ENCODE assay signal across 14 cellular contexts in genomic region chr22:50009765-50010675, GRCh38. TPM values are rescaled to one million over a fixed set of nuclear protein-coding genes. Genes with fewer than 3 reads are reported as not detected.
DNase-seq lines count a peak whose midpoint lies in the region; ATAC-seq, FAIRE-seq and TF ChIP-seq lines count a peak whose summit lies in the region.
"Had no signal": no experiment of that assay in that cellular context is flagged by ENCODE, and none has a peak within 500 bp of the region (broad histone marks: within the 10 kb centered on the region; RNA-seq: fewer than 3 reads in every experiment).

No MANE protein-coding gene starts in this region.

- H3K27me3 Mint-ChIP-seq in IgD-negative memory B cell: peaks cover 15% of the 10 kb centered on the region
- H3K27me3 Mint-ChIP-seq in type B pancreatic cell: peaks cover 45% of the 10 kb centered on the region

- H3K9ac ChIP-seq in kidney (ENCODE audit: low read length in 2 of 2): no peak overlapping the region

- H3K9me3 Mint-ChIP-seq in IgD-negative memory B cell (peaks cover 0 to 2% (median 0%) of the 10 kb centered on the region in 3 donors), type B pancreatic cell (no peaks in the 10 kb centered on the region)
- H3K9me3 Mint-ChIP-seq: neural crest cell had no signal

- intact Hi-C loops in kidney (cut with DNase I): no loop called here

- H3K4me3 ChIP-seq in kidney (ENCODE audit: low read length in 2 of 2): no peak overlapping the region

- no peaks in the 10 kb centered on the region for H3K4me1 ChIP-seq in kidney (ENCODE audit: control insufficient read depth in 1 of 2, insufficient read depth in 1 of 2, low read depth in 1 of 2, low read length in 2 of 2)

- DNase-seq in activated effector memory CD4-positive, alpha-beta T cell treated with anti-CD3 and anti-CD28 coated beads, Interleukin-2, amount 50 U/mL, for 16 hours: peak; percentile 66
- no peak for DNase-seq in activated effector memory CD4-positive, alpha-beta T cell treated with Interleukin-2 at 50 U/mL for 16 hours
- peak; percentile 84 for DNase-seq in kidney
- DNase-seq in type B pancreatic cell (ENCODE audit: extremely low spot score, unreplicated experiment): peak; percentile 80
- DNase-seq in NCI-H2227 treated with DMSO at 0.1 percent for 48 hours (lab: John Stamatoyannopoulos, UW): no peak
- DNase-seq: left ventricle myocardium superior, NCI-H1092 treated with DMSO at 0.1 percent for 48 hours, NCI-H226 had no signal

- H3K4me3 Mint-ChIP-seq in IgD-negative memory B cell (peak overlapping the region in 3 of 4 donors; percentile 54 to 71 (median 65)), type B pancreatic cell (no peak overlapping the region)
- H3K4me3 Mint-ChIP-seq: neural crest cell had no signal

- H3K36me3 ChIP-seq in kidney (ENCODE audit: control insufficient read depth in 1 of 2, insufficient read depth in 2 of 2, low read length in 2 of 2): no peaks in the 10 kb centered on the region

- TF ChIP-seq CTCF in kidney (IDR thresholded peaks at IDR 0.05; ENCODE audit: borderline replicate concordance, extremely low read depth, insufficient read depth): no peak
- no peak for TF ChIP-seq CTCF in type B pancreatic cell (conservative IDR thresholded peaks at IDR 0.05)

- H3K9me3 ChIP-seq in kidney (ENCODE audit: control insufficient read depth in 1 of 2, low read length in 2 of 2): no peaks in the 10 kb centered on the region

- H3K27ac Mint-ChIP-seq in IgD-negative memory B cell: peak overlapping the region in 1 of 3 donors; percentile 53
- H3K27ac Mint-ChIP-seq in type B pancreatic cell: no peak overlapping the region

- ATAC-seq in GM21723 (IDR thresholded peaks at IDR 0.05; ENCODE audit: unreplicated experiment): no peak
- ATAC-seq in GM18858 (IDR thresholded peaks at IDR 0.05; ENCODE audit: unreplicated experiment): no peak
- ATAC-seq: left ventricle myocardium superior had no signal

- H3K4me1 Mint-ChIP-seq in IgD-negative memory B cell (peaks cover 3 to 15% (median 9%) of the 10 kb centered on the region in 3 donors), type B pancreatic cell (ENCODE audit: unreplicated experiment) (no peaks in the 10 kb centered on the region)
- H3K4me1 Mint-ChIP-seq: neural crest cell had no signal

- H3K27ac ChIP-seq in kidney (ENCODE audit: low read depth in 2 of 2, low read length in 2 of 2): no peak overlapping the region

- FAIRE-seq in kidney (lab: Jason Lieb, UNC): no peak
- FAIRE-seq: endothelial cell of umbilical vein had no signal

- H3K36me3 Mint-ChIP-seq in IgD-negative memory B cell (no peaks in the 10 kb centered on the region), type B pancreatic cell (no peaks in the 10 kb centered on the region)

RNA-seq across cellular contexts. Expression of gene IL17REL, which starts 2.5 kb away (rescaled TPM):
- polyA plus RNA-seq in IgD-negative memory B cell (not detected), kidney (ENCODE audit: insufficient read depth, low read depth, low replicate concordance) (not detected)
- total RNA-seq in kidney (0.16 TPM), type B pancreatic cell (ENCODE audit: low replicate concordance) (0.10 TPM in 1 of 2 replicates, not detected in the other)
- total RNA-seq: left ventricle myocardium superior, urinary bladder had no signal

RNA-seq across cellular contexts. Expression of gene TTLL8, which starts 48.1 kb away (rescaled TPM):
- polyA plus RNA-seq in IgD-negative memory B cell (not detected), kidney (ENCODE audit: insufficient read depth, low read depth, low replicate concordance) (not detected)
- total RNA-seq in kidney (not detected), type B pancreatic cell (ENCODE audit: low replicate concordance) (not detected in 2 replicates)
- total RNA-seq: endothelial cell of umbilical vein, left ventricle myocardium superior, neural crest cell, urinary bladder had no signal
- polyA plus RNA-seq: endothelial cell of umbilical vein, urinary bladder had no signal

RNA-seq across cellular contexts. Expression of gene PIM3, which starts 49.4 kb away (rescaled TPM):
- polyA plus RNA-seq in IgD-negative memory B cell: 47.1 TPM
- total RNA-seq in kidney: 107 TPM
- 96.5 TPM for polyA plus RNA-seq in kidney (ENCODE audit: insufficient read depth, low read depth, low replicate concordance)
- total RNA-seq in type B pancreatic cell (ENCODE audit: low replicate concordance): 36.7 and 58.6 TPM in 2 replicates

Comparison
In these comparisons a context has a peak if more than half of its experiments do, and no peak if none do; other contexts are left out.
1. DNase-seq: peak in activated effector memory CD4-positive, alpha-beta T cell treated with anti-CD3 and anti-CD28 coated beads, Interleukin-2, amount 50 U/mL, for 16 hours (single experiment), kidney (single experiment) and type B pancreatic cell (single experiment); none in activated effector memory CD4-positive, alpha-beta T cell treated with Interleukin-2 at 50 U/mL for 16 hours (single experiment) and NCI-H2227 treated with DMSO at 0.1 percent for 48 hours (single experiment).